ENCODE assay signal across 2 cellular contexts in genomic region chr12:19771858-19772257, GRCh38.
TF ChIP-seq lines count a peak whose summit lies in the region.

No MANE protein-coding gene starts in this region.

TF ChIP-seq in IMR-90, 13 proteins besides CTCF, POLR2A, EP300 and RAD21:
- peak; percentile 40; the same call in 1 of the 2 replicates for TF ChIP-seq BHLHE40 (IDR thresholded peaks at IDR 0.05; ENCODE audit: low read depth, low read length)
- TF ChIP-seq MAZ (IDR thresholded peaks at IDR 0.05; ENCODE audit: borderline replicate concordance, low read depth, low read length): no peak
- no peak for TF ChIP-seq RFX5 (IDR thresholded peaks at IDR 0.05; ENCODE audit: low read depth, low read length)
- TF ChIP-seq RCOR1 (IDR thresholded peaks at IDR 0.05; ENCODE audit: insufficient replicate concordance, low read length): peak; percentile 34
TF ChIP-seq in IMR-90: peak in this region for 2.

TF ChIP-seq in H1, 55 proteins besides CTCF, POLR2A, EP300 and RAD21:
- TF ChIP-seq TEAD4 (IDR thresholded peaks at IDR 0.05; ENCODE audit: low read depth, low read length): peak; percentile 67; the same call in 1 of the 2 replicates
- TF ChIP-seq TCF12 (IDR thresholded peaks at IDR 0.05; ENCODE audit: low read depth, low read length): no peak
